Comparison of ENCODE assay signal across 21 cellular contexts in genomic region chr4:15833801-15834200, GRCh38. TPM values are rescaled to one million over a fixed set of nuclear protein-coding genes. Genes with fewer than 3 reads are reported as not detected.
A peak's percentile ranks its signal among the peaks of the same experiment; 100 is the strongest.
DNase-seq lines count a peak whose midpoint lies in the region; ATAC-seq, FAIRE-seq and TF ChIP-seq lines count a peak whose summit lies in the region.
"Had no signal": no experiment of that assay in that cellular context is flagged by ENCODE, and none has a peak within 500 bp of the region (broad histone marks: within the 10 kb centered on the region; RNA-seq: fewer than 3 reads in every experiment).

No MANE protein-coding gene starts in this region.

- H3K4me3 ChIP-seq in liver (ENCODE audit: low read depth in 1 of 3, low read length in 3 of 3) (no peak overlapping the region), HepG2 (replicated peaks in 1 of 3; ENCODE audit: insufficient read depth in 1 of 3, low read depth in 2 of 3, low read length in 3 of 3) (no peak overlapping the region), right cardiac atrium (ENCODE audit: low read length) (peak overlapping the region; percentile 25), stomach (no peak overlapping the region)

- 97% methylated on average over 1 of the region's 1 CpG for WGBS in liver
- 35% methylated on average over 1 of the region's 1 CpG for WGBS in HepG2 (ENCODE audit: low lambda C conversion rate)
- 56% methylated on average over 1 of the region's 1 CpG for WGBS in right cardiac atrium
- WGBS in stomach, 5 donors, result 78 to 100% (median 82%) methylated on average over 1 of the region's 1 CpG

- H3K4me1 ChIP-seq in liver (ENCODE audit: control insufficient read depth in 4 of 4, insufficient read depth in 4 of 4, low read length in 3 of 4), result no peaks in the 10 kb centered on the region
- no peaks in the 10 kb centered on the region for H3K4me1 ChIP-seq in HepG2 (ENCODE audit: insufficient read depth, low read length)
- H3K4me1 ChIP-seq in right cardiac atrium (ENCODE audit: control insufficient read depth, insufficient read depth, low read length), result peaks cover 4% of the 10 kb centered on the region
- no peaks in the 10 kb centered on the region for H3K4me1 ChIP-seq in stomach
- H3K4me1 ChIP-seq: Caco-2 had no signal

- TF ChIP-seq CTCF in liver (IDR thresholded peaks at IDR 0.05; ENCODE audit: low read depth, low read length, missing input control) (no peak), HepG2 (CRISPR knock-in tag; IDR thresholded peaks at IDR 0.05) (no peak), stomach (IDR thresholded peaks at IDR 0.05) (no peak)

- H3K27ac ChIP-seq in liver (ENCODE audit: low read depth in 1 of 2, low read length in 2 of 2), result no peak overlapping the region
- no peak overlapping the region for H3K27ac ChIP-seq in HepG2 (ENCODE audit: extremely low read length, insufficient read depth, low read length)
- H3K27ac ChIP-seq in right cardiac atrium (ENCODE audit: low read length), result peak overlapping the region; percentile 25
- no peak overlapping the region for H3K27ac ChIP-seq in stomach

- H3K9me3 ChIP-seq in liver (ENCODE audit: control insufficient read depth in 4 of 4, low read length in 3 of 4) (no peaks in the 10 kb centered on the region), HepG2 (ENCODE audit: low read length) (no peaks in the 10 kb centered on the region), right cardiac atrium (ENCODE audit: control insufficient read depth, low read length) (no peaks in the 10 kb centered on the region), stomach (no peaks in the 10 kb centered on the region)
- H3K9me3 ChIP-seq: Caco-2 had no signal

- no peak overlapping the region for H3K4me2 ChIP-seq in HepG2 (ENCODE audit: low read depth, low read length)

- ATAC-seq in HepG2 (no peak), esophagus mucosa (peak; percentile 59), right cardiac atrium (peak; percentile 92 to 93), HG03135 (IDR thresholded peaks at IDR 0.05; ENCODE audit: unreplicated experiment) (no peak), GM18520 (IDR thresholded peaks at IDR 0.05; ENCODE audit: unreplicated experiment) (no peak)

- no peaks in the 10 kb centered on the region for H3K36me3 ChIP-seq in liver (ENCODE audit: control insufficient read depth in 4 of 4, insufficient read depth in 3 of 4, low read depth in 1 of 4, low read length in 3 of 4)
- H3K36me3 ChIP-seq in HepG2 (replicated peaks in 1 of 2; ENCODE audit: control insufficient read depth in 1 of 2, insufficient read depth in 2 of 2, low read length in 2 of 2), result no peaks in the 10 kb centered on the region
- H3K36me3 ChIP-seq in stomach, result no peaks in the 10 kb centered on the region

- TF ChIP-seq POLR2A in HepG2 (IDR thresholded peaks at IDR 0.05; ENCODE audit: insufficient read depth in 1 of 2, low read depth in 2 of 2, low read length in 2 of 2) (no peak), stomach (IDR thresholded peaks at IDR 0.05) (no peak)

- no peak overlapping the region for H2AFZ ChIP-seq in HepG2 (ENCODE audit: low read length)

- BruUV-seq in HepG2 (replicated peaks; lab: Mats Ljungman, UMichigan), result no TSS peak

- no peaks in the 10 kb centered on the region for H4K20me1 ChIP-seq in HepG2 (ENCODE audit: insufficient read depth, low read length)

- H3K27me3 ChIP-seq in liver (ENCODE audit: control insufficient read depth in 4 of 4, insufficient read depth in 4 of 4, low read length in 3 of 4) (no peaks in the 10 kb centered on the region), HepG2 (ENCODE audit: control insufficient read depth in 1 of 2, insufficient read depth in 2 of 2, low read length in 2 of 2) (no peaks in the 10 kb centered on the region), right cardiac atrium (ENCODE audit: control insufficient read depth, insufficient read depth) (no peaks in the 10 kb centered on the region), stomach (no peaks in the 10 kb centered on the region)

- no peak for DNase-seq in HepG2 (ENCODE audit: low spot score)
- peak in 1 of 3 donors; percentile 50 for DNase-seq in right cardiac atrium
- no peak for DNase-seq in stomach
- DNase-seq in ureter (ENCODE audit: low spot score), result no peak
- DNase-seq: AML-193, Caco-2, DMS79, HCEC 1CT, IMR-90, Kasumi-1, NCI-H1417, NCI-H1930, NCI-H2171 treated with DMSO at 0.1 percent for 48 hours, NCI-H510A treated with DMSO at 0.1 percent for 48 hours had no signal

- intact Hi-C loops in HepG2 (cut with micrococcal nuclease; ENCODE audit: unreplicated experiment) (no loop called here), right cardiac atrium (cut with DNase I) (no loop called here), stomach (cut with DNase I; ENCODE audit: low total_unique reads) (no loop called here)

- POLR2A ChIA-PET in HepG2 (lab: Yijun Ruan, JAX), result no interaction called here

- FAIRE-seq in HepG2 (lab: Jason Lieb, UNC), result no peak
- FAIRE-seq: G401.6, GM12891 had no signal

- in situ Hi-C loops in HepG2 (cut with HindIII; ENCODE audit: extremely low pct_ligation_motif_present, low pct_unique_long_range_greater_than_20kb), result no loop called here

- TF ChIP-seq RAD21 in liver (IDR thresholded peaks at IDR 0.05) (no peak), HepG2 (CRISPR knock-in tag; IDR thresholded peaks at IDR 0.05) (no peak)

- CTCF ChIA-PET in HepG2 (lab: Yijun Ruan, JAX; ENCODE audit: low intra/inter-chr PET ratio, low total read pairs), result no interaction called here

- H3K79me2 ChIP-seq in HepG2 (ENCODE audit: insufficient read depth, low read length), result no peaks in the 10 kb centered on the region

- H3K9ac ChIP-seq in liver (ENCODE audit: low read depth in 1 of 2, low read length in 2 of 2), result no peak overlapping the region
- H3K9ac ChIP-seq in HepG2 (ENCODE audit: insufficient read depth, low read depth, low read length), result no peak overlapping the region

- no peak for TF ChIP-seq EP300 in HepG2 (IDR thresholded peaks at IDR 0.05; ENCODE audit: low read depth in 2 of 2, low read length in 2 of 2)
- TF ChIP-seq EP300 in HepG2 (CRISPR knock-in tag; IDR thresholded peaks at IDR 0.05; ENCODE audit: borderline replicate concordance), result no peak
- TF ChIP-seq EP300 in stomach (IDR thresholded peaks at IDR 0.05), result no peak

TF ChIP-seq in liver, 16 proteins besides CTCF, POLR2A, EP300 and RAD21 (continues in another document):
- TF ChIP-seq SP1 (IDR thresholded peaks at IDR 0.05), result no peak

TF ChIP-seq in HepG2, 621 proteins besides CTCF, POLR2A, EP300 and RAD21 (continues in another document):
- no peak for TF ChIP-seq ZNF740 (CRISPR knock-in tag; IDR thresholded peaks at IDR 0.05)
- no peak for TF ChIP-seq ADNP (CRISPR knock-in tag; IDR thresholded peaks at IDR 0.05)
- TF ChIP-seq ZNF317 (CRISPR knock-in tag; IDR thresholded peaks at IDR 0.05), result no peak
- TF ChIP-seq BCL3 (CRISPR knock-in tag; IDR thresholded peaks at IDR 0.05), result no peak

RNA-seq across cellular contexts. Expression of gene CD38, which starts 55.7 kb away (rescaled TPM):
- total RNA-seq in liver (1 to 10 TPM; 6.1 to 9.4 TPM), HepG2 (2016; rRNA removed; fragmentation: Illumina TruSeq; extraction: Trizol) (not detected in 2 replicates), esophagus mucosa (2.6 TPM), right cardiac atrium (10 to 100 TPM in 1 of 4 donors, 1 to 10 TPM in 3; 3.2 to 10.3 (median 5.8) TPM), stomach (10 to 100 TPM in 1 of 5 donors, 1 to 10 TPM in 4; 1.4 to 44.9 (median 4.0) TPM), ureter (2.6 TPM)
- polyA plus RNA-seq in liver (1 to 10 TPM; 3.2 to 4.5 TPM), HepG2 (2011; rRNA removed) (not detected in 2 replicates), right cardiac atrium (3.5 TPM), stomach (1 to 10 TPM in 1 of 3 donors, under 1 TPM in 2; 0.62 to 1.5 (median 0.83) TPM)
- not detected in 2 replicates for total RNA-seq in HepG2 (2016; cell fraction: cytosol; rRNA removed; fragmentation: Illumina TruSeq; extraction: Trizol; ENCODE audit: low read depth)
- total RNA-seq in HepG2 (2016; cell fraction: insoluble cytoplasmic fraction; rRNA removed; fragmentation: Illumina TruSeq; extraction: Trizol), result not detected in 2 replicates
- not detected in 2 replicates for total RNA-seq in HepG2 (2016; cell fraction: membrane; rRNA removed; fragmentation: Illumina TruSeq; extraction: Trizol)
- not detected in 2 replicates for total RNA-seq in HepG2 (2016; cell fraction: nucleus; rRNA removed; fragmentation: Illumina TruSeq; extraction: Trizol)
- not detected in 2 replicates for polyA plus RNA-seq in HepG2 (2011; cell fraction: cytosol; rRNA removed)
- polyA plus RNA-seq in HepG2 (2011; cell fraction: nucleus; rRNA removed), result 0.02 TPM in 1 of 2 replicates, not detected in the other
- not detected in 2 replicates for polyA plus RNA-seq in HepG2 (2012)
- not detected in 2 replicates for polyA plus RNA-seq in HepG2 (2016; cell fraction: cytosol; fragmentation: Illumina TruSeq; extraction: Trizol; ENCODE audit: low read depth)
- polyA plus RNA-seq in HepG2 (2016; cell fraction: insoluble cytoplasmic fraction; fragmentation: Illumina TruSeq; extraction: Trizol; ENCODE audit: low read depth), result not detected in 2 replicates
- polyA plus RNA-seq in HepG2 (2016; cell fraction: membrane; fragmentation: Illumina TruSeq; extraction: Trizol; ENCODE audit: low read depth), result not detected in 2 replicates
- not detected in 2 replicates for polyA plus RNA-seq in HepG2 (2016; cell fraction: nucleus; fragmentation: Illumina TruSeq; extraction: Trizol; ENCODE audit: insufficient read depth, low read depth)
- polyA minus RNA-seq in HepG2 (2011; rRNA and poly(A)+ RNA removed; ENCODE audit: low replicate concordance), result 0.07 TPM in 1 of 2 replicates, not detected in the other
- polyA minus RNA-seq in HepG2 (2011; cell fraction: cytosol; rRNA and poly(A)+ RNA removed), result not detected in 2 replicates
- not detected in 2 replicates for polyA minus RNA-seq in HepG2 (2011; cell fraction: nucleus; rRNA and poly(A)+ RNA removed)
- total RNA-seq: A673, Caco-2, IMR-90 had no signal
- polyA plus RNA-seq: IMR-90 had no signal

Comparison
In these comparisons a context has a peak if more than half of its experiments do, and no peak if none do; other contexts are left out.
1. ATAC-seq: peak in esophagus mucosa (single experiment) and right cardiac atrium (2 of 2); none in HepG2 (single experiment), HG03135 (single experiment) and GM18520 (single experiment).